In genomic region chr11:109426442-109426841, GRCh38 we compare ENCODE assay signal across 1 cellular context.
TF ChIP-seq lines count a peak whose summit lies in the region.

No MANE protein-coding gene starts in this region.

TF ChIP-seq in GM23338, 12 proteins besides CTCF, POLR2A, EP300 and RAD21 (continued from another document):
- TF ChIP-seq POLR2AphosphoS5 (IDR thresholded peaks at IDR 0.05; ENCODE audit: low read depth): no peak
- no peak for TF ChIP-seq ZNF331 (CRISPR knock-in tag; IDR thresholded peaks at IDR 0.05; ENCODE audit: low read depth)
- no peak for TF ChIP-seq REST (IDR thresholded peaks at IDR 0.05; ENCODE audit: unreplicated experiment)
- no peak for TF ChIP-seq ZNF114 (CRISPR knock-in tag; IDR thresholded peaks at IDR 0.05)
- TF ChIP-seq STAT1 (IDR thresholded peaks at IDR 0.05; ENCODE audit: unreplicated experiment): no peak
- no peak for TF ChIP-seq JUNB (IDR thresholded peaks at IDR 0.05; ENCODE audit: unreplicated experiment)
- TF ChIP-seq CREB1 (CRISPR knock-in tag; IDR thresholded peaks at IDR 0.05; ENCODE audit: low read depth): no peak
